ENCODE assay signal across 34 cellular contexts in genomic region chr7:93758621-93759020, GRCh38.
"Had no signal": no experiment of that assay in that cellular context is flagged by ENCODE, and none has a peak within 500 bp of the region (broad histone marks: within the 10 kb centered on the region; RNA-seq: fewer than 3 reads in every experiment).

No MANE protein-coding gene starts in this region.

- H3K4me3 Mint-ChIP-seq: activated CD4-positive, alpha-beta memory T cell treated with anti-CD3 and anti-CD28 coated beads for 36 hours; activated CD4-positive, alpha-beta T cell treated with anti-CD3 and anti-CD28 coated beads for 36 hours; activated CD4-positive, alpha-beta T cell treated with anti-CD3 and anti-CD28 coated beads, Interleukin-2, amount 10 ng/mL, durations not matched to agents 24 days and 14 days; activated CD8-positive, alpha-beta memory T cell treated with anti-CD3 and anti-CD28 coated beads, Interleukin-2, amount 10 ng/mL, durations not matched to agents 7 days and 5 days; activated CD8-positive, alpha-beta T cell treated with anti-CD3 and anti-CD28 coated beads, Interleukin-2, amount 10 ng/mL, durations not matched to agents 7 days and 5 days; activated naive CD4-positive, alpha-beta T cell treated with anti-CD3 and anti-CD28 coated beads for 36 hours; activated naive CD4-positive, alpha-beta T cell treated with anti-CD3 and anti-CD28 coated beads, Interleukin-2, amount 50 U/mL, for 24 hours; activated naive CD8-positive, alpha-beta T cell treated with anti-CD3 and anti-CD28 coated beads for 36 hours; activated naive CD8-positive, alpha-beta T cell treated with anti-CD3 and anti-CD28 coated beads, Interleukin-2, amount 50 U/mL, for 24 hours; activated T-helper 1 cell treated with anti-CD3 and anti-CD28 coated beads, Interleukin-12 subunit alpha, Interleukin-12 subunit beta, Interleukin-2, Interleukin-4 antibody, amounts not matched to agents 30 ng/mL and 10 ng/mL and 1 ng/mL, durations not matched to agents 14 hours and 24 hours and 36 hours; brain had no signal

- H3K27ac ChIP-seq: adrenal gland, ascending aorta, breast epithelium, cardiac muscle cell, colonic mucosa, epithelial cell of prostate, esophagus squamous epithelium, gastroesophageal sphincter had no signal

- H3K9me3 Mint-ChIP-seq: activated CD4-positive, alpha-beta memory T cell treated with anti-CD3 and anti-CD28 coated beads for 36 hours; activated CD4-positive, alpha-beta T cell treated with anti-CD3 and anti-CD28 coated beads, Interleukin-2, amount 10 ng/mL, durations not matched to agents 24 days and 14 days; activated naive CD4-positive, alpha-beta T cell treated with anti-CD3 and anti-CD28 coated beads for 36 hours; activated naive CD4-positive, alpha-beta T cell treated with anti-CD3 and anti-CD28 coated beads, Interleukin-2, amount 50 U/mL, for 24 hours; activated naive CD8-positive, alpha-beta T cell treated with anti-CD3 and anti-CD28 coated beads for 36 hours; activated naive CD8-positive, alpha-beta T cell treated with anti-CD3 and anti-CD28 coated beads, Interleukin-2, amount 50 U/mL, for 24 hours; activated T-helper 1 cell treated with anti-CD3 and anti-CD28 coated beads, Interleukin-12 subunit alpha, Interleukin-12 subunit beta, Interleukin-2, Interleukin-4 antibody, amounts not matched to agents 30 ng/mL and 10 ng/mL and 1 ng/mL, durations not matched to agents 14 hours and 24 hours and 36 hours; activated T-helper 2 cell treated with anti-CD3 and anti-CD28 coated beads, Interferon-gamma antibody, Interleukin-2, Interleukin-4, amounts not matched to agents 10 μg/mL and 5 μg/mL and 100 μg/mL, durations not matched to agents 14 hours and 24 hours and 36 hours; brain had no signal

- H3K4me1 Mint-ChIP-seq: activated CD4-positive, alpha-beta T cell treated with anti-CD3 and anti-CD28 coated beads for 36 hours; activated CD4-positive, alpha-beta T cell treated with anti-CD3 and anti-CD28 coated beads, Interleukin-2, amount 10 ng/mL, durations not matched to agents 24 days and 14 days; activated CD8-positive, alpha-beta memory T cell treated with anti-CD3 and anti-CD28 coated beads, Interleukin-2, amount 10 ng/mL, durations not matched to agents 7 days and 5 days; activated naive CD4-positive, alpha-beta T cell treated with anti-CD3 and anti-CD28 coated beads, Interleukin-2, amount 50 U/mL, for 24 hours; activated naive CD8-positive, alpha-beta T cell treated with anti-CD3 and anti-CD28 coated beads for 36 hours; activated naive CD8-positive, alpha-beta T cell treated with anti-CD3 and anti-CD28 coated beads, Interleukin-2, amount 50 U/mL, for 24 hours; brain had no signal

- H3K27me3 Mint-ChIP-seq: activated CD4-positive, alpha-beta T cell treated with anti-CD3 and anti-CD28 coated beads for 36 hours; activated CD4-positive, alpha-beta T cell treated with anti-CD3 and anti-CD28 coated beads, Interleukin-2, amount 10 ng/mL, durations not matched to agents 24 days and 14 days; activated CD8-positive, alpha-beta memory T cell treated with anti-CD3 and anti-CD28 coated beads, Interleukin-2, amount 10 ng/mL, durations not matched to agents 7 days and 5 days; activated naive CD4-positive, alpha-beta T cell treated with anti-CD3 and anti-CD28 coated beads, Interleukin-2, amount 50 U/mL, for 24 hours; activated naive CD8-positive, alpha-beta T cell treated with anti-CD3 and anti-CD28 coated beads for 36 hours; activated naive CD8-positive, alpha-beta T cell treated with anti-CD3 and anti-CD28 coated beads, Interleukin-2, amount 50 U/mL, for 24 hours had no signal

- FAIRE-seq: endometrium, endothelial cell of umbilical vein had no signal

- H3K4me1 ChIP-seq: adrenal gland, ascending aorta, breast epithelium, colonic mucosa, esophagus squamous epithelium, gastroesophageal sphincter had no signal

- H3K27me3 ChIP-seq: adrenal gland, ascending aorta, breast epithelium, cardiac muscle cell, colonic mucosa, esophagus squamous epithelium, gastroesophageal sphincter had no signal

- H3K27ac Mint-ChIP-seq: activated CD4-positive, alpha-beta memory T cell treated with anti-CD3 and anti-CD28 coated beads for 36 hours; activated CD4-positive, alpha-beta T cell treated with anti-CD3 and anti-CD28 coated beads for 36 hours; activated CD4-positive, alpha-beta T cell treated with anti-CD3 and anti-CD28 coated beads, Interleukin-2, amount 10 ng/mL, durations not matched to agents 24 days and 14 days; activated CD8-positive, alpha-beta memory T cell treated with anti-CD3 and anti-CD28 coated beads, Interleukin-2, amount 10 ng/mL, durations not matched to agents 7 days and 5 days; activated CD8-positive, alpha-beta T cell treated with anti-CD3 and anti-CD28 coated beads, Interleukin-2, amount 10 ng/mL, durations not matched to agents 7 days and 5 days; activated naive CD4-positive, alpha-beta T cell treated with anti-CD3 and anti-CD28 coated beads for 36 hours; activated naive CD4-positive, alpha-beta T cell treated with anti-CD3 and anti-CD28 coated beads, Interleukin-2, amount 50 U/mL, for 24 hours; activated naive CD8-positive, alpha-beta T cell treated with anti-CD3 and anti-CD28 coated beads for 36 hours; activated naive CD8-positive, alpha-beta T cell treated with anti-CD3 and anti-CD28 coated beads, Interleukin-2, amount 50 U/mL, for 24 hours; activated T-helper 1 cell treated with anti-CD3 and anti-CD28 coated beads, Interleukin-12 subunit alpha, Interleukin-12 subunit beta, Interleukin-2, Interleukin-4 antibody, amounts not matched to agents 30 ng/mL and 10 ng/mL and 1 ng/mL, durations not matched to agents 14 hours and 24 hours and 36 hours; activated T-helper 2 cell treated with anti-CD3 and anti-CD28 coated beads, Interferon-gamma antibody, Interleukin-2, Interleukin-4, amounts not matched to agents 10 μg/mL and 5 μg/mL and 100 μg/mL, durations not matched to agents 14 hours and 24 hours and 36 hours; brain had no signal

- DNase-seq: activated CD4-positive, alpha-beta memory T cell treated with anti-CD3 and anti-CD28 coated beads for 36 hours; activated CD4-positive, alpha-beta T cell treated with anti-CD3 and anti-CD28 coated beads for 36 hours; activated CD4-positive, alpha-beta T cell treated with anti-CD3 and anti-CD28 coated beads, Interleukin-2, amount 10 ng/mL, durations not matched to agents 24 days and 14 days; activated CD4-positive, CD25-positive, alpha-beta regulatory T cell; activated CD4-positive, CD25-positive, alpha-beta regulatory T cell treated with anti-CD3 and anti-CD28 coated beads, Interleukin-2, amount 50 U/mL, for 72 hours; activated CD8-positive, alpha-beta memory T cell treated with anti-CD3 and anti-CD28 coated beads, Interleukin-2, amount 10 ng/mL, durations not matched to agents 7 days and 5 days; activated CD8-positive, alpha-beta memory T cell treated with anti-CD3 and anti-CD28 coated beads, Interleukin-2, amount 50 U/mL, for 4 hours; activated CD8-positive, alpha-beta T cell treated with anti-CD3 and anti-CD28 coated beads, Interleukin-2, amount 10 ng/mL, durations not matched to agents 7 days and 5 days; activated effector memory CD4-positive, alpha-beta T cell treated with anti-CD3 and anti-CD28 coated beads, Interleukin-2, amount 50 U/mL, for 16 hours; activated naive CD4-positive, alpha-beta T cell treated with anti-CD3 and anti-CD28 coated beads for 36 hours; activated naive CD8-positive, alpha-beta T cell treated with anti-CD3 and anti-CD28 coated beads for 36 hours; activated naive CD8-positive, alpha-beta T cell treated with anti-CD3 and anti-CD28 coated beads, Interleukin-2, amount 50 U/mL, for 24 hours; activated T-cell treated with anti-CD3 and anti-CD28 coated beads, Interleukin-2, amount 50 U/mL, for 1 hour; activated T-cell treated with anti-CD3 and anti-CD28 coated beads, Interleukin-2, amount 50 U/mL, for 48 hours; adrenal gland; amygdala; central memory CD4-positive, alpha-beta T cell; cerebellar nuclear complex; colonic mucosa; effector CD8-positive, alpha-beta T cell; esophagus squamous epithelium; head of caudate nucleus; T-helper 2 cell had no signal

- H3K4me3 ChIP-seq: adrenal gland, ascending aorta, breast epithelium, cardiac muscle cell, colonic mucosa, esophagus squamous epithelium, gastroesophageal sphincter had no signal

- H3K9me3 ChIP-seq: adrenal gland, ascending aorta, breast epithelium, colonic mucosa, esophagus squamous epithelium, gastroesophageal sphincter had no signal

- H3K36me3 ChIP-seq: adrenal gland, ascending aorta, breast epithelium, cardiac muscle cell, colonic mucosa, esophagus squamous epithelium, gastroesophageal sphincter had no signal

- ATAC-seq: activated CD4-positive, alpha-beta T cell treated with anti-CD3 and anti-CD28 coated beads for 36 hours; activated CD8-positive, alpha-beta memory T cell treated with anti-CD3 and anti-CD28 coated beads, Interleukin-2, amount 10 ng/mL, durations not matched to agents 7 days and 5 days; activated CD8-positive, alpha-beta T cell treated with anti-CD3 and anti-CD28 coated beads, Interleukin-2, amount 10 ng/mL, durations not matched to agents 7 days and 5 days; activated naive CD8-positive, alpha-beta T cell treated with anti-CD3 and anti-CD28 coated beads, Interleukin-2, amount 50 U/mL, for 24 hours; gastroesophageal sphincter had no signal

- H3K36me3 Mint-ChIP-seq: activated CD4-positive, alpha-beta memory T cell treated with anti-CD3 and anti-CD28 coated beads for 36 hours; activated CD8-positive, alpha-beta memory T cell treated with anti-CD3 and anti-CD28 coated beads, Interleukin-2, amount 10 ng/mL, durations not matched to agents 7 days and 5 days; activated naive CD4-positive, alpha-beta T cell treated with anti-CD3 and anti-CD28 coated beads, Interleukin-2, amount 50 U/mL, for 24 hours; activated naive CD8-positive, alpha-beta T cell treated with anti-CD3 and anti-CD28 coated beads for 36 hours; brain had no signal
